In genomic region chr7:132485600-132486594, GRCh38 we compare ENCODE assay signal across 12 cellular contexts.
DNase-seq lines count a peak whose midpoint lies in the region; ATAC-seq and TF ChIP-seq lines count a peak whose summit lies in the region.
"Had no signal": no experiment of that assay in that cellular context is flagged by ENCODE, and none has a peak within 500 bp of the region (broad histone marks: within the 10 kb centered on the region; RNA-seq: fewer than 3 reads in every experiment).

No MANE protein-coding gene starts in this region.

- H3K27ac ChIP-seq in left ventricle myocardium inferior (replicated peaks): peak overlapping the region; percentile 52
- H3K27ac ChIP-seq: A549 had no signal

- H3K9me3 ChIP-seq in left ventricle myocardium inferior (replicated peaks): no peaks in the 10 kb centered on the region
- H3K9me3 ChIP-seq: A549 had no signal

- H3K4me1 Mint-ChIP-seq in activated CD8-positive, alpha-beta memory T cell treated with anti-CD3 and anti-CD28 coated beads, Interleukin-2, amount 10 ng/mL, durations not matched to agents 7 days and 5 days: peaks cover 17% of the 10 kb centered on the region
- H3K4me1 Mint-ChIP-seq in activated T-helper 17 cell treated with anti-CD3 and anti-CD28 coated beads, Interleukin-2, amount 50 U/mL, for 72 hours: peaks cover 10% of the 10 kb centered on the region
- H3K4me1 Mint-ChIP-seq in chondrocyte (ENCODE audit: low read depth): peaks cover 15% of the 10 kb centered on the region
- H3K4me1 Mint-ChIP-seq: mesothelial cell of epicardium had no signal

- CTCF ChIA-PET in activated CD8-positive, alpha-beta memory T cell treated with anti-CD3 and anti-CD28 coated beads, Interleukin-2, amount 10 ng/mL, durations not matched to agents 7 days and 5 days (lab: Charles Lee): interaction anchor here (3.0 kb wide), 1 partner anchor 95 kb away, joined by 8 read pairs; no protein-coding TSS in a partner anchor

- H3K9me3 Mint-ChIP-seq in activated CD8-positive, alpha-beta memory T cell treated with anti-CD3 and anti-CD28 coated beads, Interleukin-2, amount 10 ng/mL, durations not matched to agents 7 days and 5 days (ENCODE audit: low read depth): no peaks in the 10 kb centered on the region
- H3K9me3 Mint-ChIP-seq in activated T-helper 17 cell treated with anti-CD3 and anti-CD28 coated beads, Interleukin-2, amount 50 U/mL, for 72 hours: no peaks in the 10 kb centered on the region
- no peaks in the 10 kb centered on the region for H3K9me3 Mint-ChIP-seq in chondrocyte (ENCODE audit: low read depth)
- H3K9me3 Mint-ChIP-seq: mesothelial cell of epicardium had no signal

- peaks cover 13% of the 10 kb centered on the region for H3K27me3 Mint-ChIP-seq in activated CD8-positive, alpha-beta memory T cell treated with anti-CD3 and anti-CD28 coated beads, Interleukin-2, amount 10 ng/mL, durations not matched to agents 7 days and 5 days
- no peaks in the 10 kb centered on the region for H3K27me3 Mint-ChIP-seq in activated T-helper 17 cell treated with anti-CD3 and anti-CD28 coated beads, Interleukin-2, amount 50 U/mL, for 72 hours
- no peaks in the 10 kb centered on the region for H3K27me3 Mint-ChIP-seq in chondrocyte (ENCODE audit: low read depth)

- H3K36me3 ChIP-seq in left ventricle myocardium inferior: no peaks in the 10 kb centered on the region

- DNase-seq in activated CD8-positive, alpha-beta memory T cell treated with anti-CD3 and anti-CD28 coated beads, Interleukin-2, amount 10 ng/mL, durations not matched to agents 7 days and 5 days: peak; percentile 50
- DNase-seq in activated CD8-positive, alpha-beta memory T cell treated with anti-CD3 and anti-CD28 coated beads for 24 hours: no peak
- DNase-seq in left ventricle myocardium inferior (peak; percentile 40), chondrocyte (ENCODE audit: low spot score) (no peak), NCI-H1105 treated with DMSO at 0.1 percent for 48 hours (lab: John Stamatoyannopoulos, UW) (no peak), NCI-H1092 (lab: John Stamatoyannopoulos, UW) (no peak)
- peak; percentile 22 for DNase-seq in stimulated activated naive CD8-positive, alpha-beta T cell treated with anti-CD3 and anti-CD28 coated beads, Interleukin-15, Interleukin-2, amounts not matched to agents 100 U/mL and 50 U/mL, for 24 hours
- DNase-seq: IMR-90, NCI-H446 had no signal

- no peaks in the 10 kb centered on the region for H3K27me3 ChIP-seq in left ventricle myocardium inferior (ENCODE audit: low read depth)

- intact Hi-C loops in left ventricle myocardium inferior (cut with micrococcal nuclease): no loop called here

- H3K4me3 Mint-ChIP-seq in activated CD8-positive, alpha-beta memory T cell treated with anti-CD3 and anti-CD28 coated beads, Interleukin-2, amount 10 ng/mL, durations not matched to agents 7 days and 5 days: no peak overlapping the region
- peak overlapping the region; percentile 38 for H3K4me3 Mint-ChIP-seq in activated T-helper 17 cell treated with anti-CD3 and anti-CD28 coated beads, Interleukin-2, amount 50 U/mL, for 72 hours
- no peak overlapping the region for H3K4me3 Mint-ChIP-seq in chondrocyte (ENCODE audit: unreplicated experiment)
- H3K4me3 Mint-ChIP-seq: mesothelial cell of epicardium had no signal

- H3K27ac Mint-ChIP-seq in activated CD8-positive, alpha-beta memory T cell treated with anti-CD3 and anti-CD28 coated beads, Interleukin-2, amount 10 ng/mL, durations not matched to agents 7 days and 5 days: peak overlapping the region; percentile 22
- peak overlapping the region; percentile 29 for H3K27ac Mint-ChIP-seq in activated T-helper 17 cell treated with anti-CD3 and anti-CD28 coated beads, Interleukin-2, amount 50 U/mL, for 72 hours
- H3K27ac Mint-ChIP-seq in chondrocyte (ENCODE audit: unreplicated experiment): no peak overlapping the region
- H3K27ac Mint-ChIP-seq: mesothelial cell of epicardium had no signal

- peak; percentile 68 for ATAC-seq in activated CD8-positive, alpha-beta memory T cell treated with anti-CD3 and anti-CD28 coated beads, Interleukin-2, amount 10 ng/mL, durations not matched to agents 7 days and 5 days
- peak; percentile 77 for ATAC-seq in activated T-helper 17 cell treated with anti-CD3 and anti-CD28 coated beads, Interleukin-2, amount 50 U/mL, for 72 hours (replicated peaks)
- peak; percentile 80 for ATAC-seq in stimulated activated naive CD8-positive, alpha-beta T cell treated with anti-CD3 and anti-CD28 coated beads, Interleukin-15, Interleukin-2, amounts not matched to agents 100 U/mL and 50 U/mL, for 24 hours
- ATAC-seq: A549 had no signal

- H3K4me1 ChIP-seq in left ventricle myocardium inferior: peaks cover 46% of the 10 kb centered on the region
- H3K4me1 ChIP-seq: A549 had no signal

- TF ChIP-seq CTCF in left ventricle myocardium inferior (IDR thresholded peaks at IDR 0.05; ENCODE audit: borderline replicate concordance) (no peak), chondrocyte (IDR thresholded peaks at IDR 0.05) (no peak)

- H3K36me3 Mint-ChIP-seq in activated CD8-positive, alpha-beta memory T cell treated with anti-CD3 and anti-CD28 coated beads, Interleukin-2, amount 10 ng/mL, durations not matched to agents 7 days and 5 days: no peaks in the 10 kb centered on the region
- no peaks in the 10 kb centered on the region for H3K36me3 Mint-ChIP-seq in activated T-helper 17 cell treated with anti-CD3 and anti-CD28 coated beads, Interleukin-2, amount 50 U/mL, for 72 hours (ENCODE audit: low read depth)
- H3K36me3 Mint-ChIP-seq in chondrocyte (ENCODE audit: low read depth): peaks cover 10% of the 10 kb centered on the region
- H3K36me3 Mint-ChIP-seq: mesothelial cell of epicardium had no signal

- H3K4me3 ChIP-seq in left ventricle myocardium inferior: no peak overlapping the region
- H3K4me3 ChIP-seq: A549 had no signal

Comparison
In these comparisons a context has a peak if more than half of its experiments do, and no peak if none do; other contexts are left out.
1. DNase-seq: peak in activated CD8-positive, alpha-beta memory T cell treated with anti-CD3 and anti-CD28 coated beads, Interleukin-2, amount 10 ng/mL, durations not matched to agents 7 days and 5 days (single experiment), left ventricle myocardium inferior (single experiment) and stimulated activated naive CD8-positive, alpha-beta T cell treated with anti-CD3 and anti-CD28 coated beads, Interleukin-15, Interleukin-2, amounts not matched to agents 100 U/mL and 50 U/mL, for 24 hours (single experiment); none in activated CD8-positive, alpha-beta memory T cell treated with anti-CD3 and anti-CD28 coated beads for 24 hours (single experiment), chondrocyte (single experiment), NCI-H1105 treated with DMSO at 0.1 percent for 48 hours (single experiment) and NCI-H1092 (single experiment).
2. Peak in every context shown above with its lines, with median percentiles within 50 percentile points of each other: ATAC-seq.